ENCODE assay signal across 10 cellular contexts in the genomic region with DNA sequence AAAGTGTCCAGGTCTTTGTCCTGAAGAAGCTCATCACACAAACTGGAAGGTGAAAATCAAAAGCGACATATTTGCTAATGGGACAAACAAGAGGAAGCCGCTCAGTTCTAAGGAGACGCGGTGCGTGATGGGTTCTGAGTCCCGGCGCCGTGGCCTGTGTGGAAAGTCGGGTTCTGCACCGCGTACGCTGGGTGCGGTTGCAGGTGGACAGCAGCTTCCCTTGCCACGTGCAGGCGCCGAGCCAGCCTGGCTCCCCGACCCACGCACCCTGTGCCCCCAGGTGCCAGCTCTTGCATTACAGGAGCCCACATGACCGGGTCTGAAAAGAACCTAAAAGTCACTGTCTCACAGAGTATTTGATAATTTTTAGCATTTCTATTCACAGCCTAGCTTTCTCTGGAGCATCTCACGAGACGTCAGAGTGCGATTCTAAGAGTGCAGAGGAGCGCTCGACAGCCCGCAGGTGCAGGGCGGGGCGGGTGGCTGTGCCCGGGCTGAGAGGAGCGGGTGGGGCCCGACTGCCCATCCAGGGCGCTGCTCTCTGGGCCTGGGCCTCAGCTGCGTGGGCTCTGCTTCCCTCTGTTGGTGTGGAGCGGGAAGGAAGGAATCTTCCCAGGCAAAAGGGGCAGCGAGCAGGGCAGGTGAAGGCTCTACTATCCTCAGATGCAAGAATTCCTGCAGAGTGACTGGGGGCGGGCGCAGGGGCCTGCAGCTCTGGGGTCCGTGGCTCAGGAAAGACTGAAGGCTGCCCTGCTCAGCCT. TPM values are rescaled to one million over a fixed set of nuclear protein-coding genes. Genes with fewer than 3 reads are reported as not detected.
DNase-seq lines count a peak whose midpoint lies in the region; ATAC-seq and TF ChIP-seq lines count a peak whose summit lies in the region.
"Had no signal": no experiment of that assay in that cellular context is flagged by ENCODE, and none has a peak within 500 bp of the region (broad histone marks: within the 10 kb centered on the region; RNA-seq: fewer than 3 reads in every experiment).

No MANE protein-coding gene starts in this region.

- H3K36me3 Mint-ChIP-seq in activated naive CD4-positive, alpha-beta T cell treated with anti-CD3 and anti-CD28 coated beads, Interleukin-2, amount 10 ng/mL, durations not matched to agents 7 days and 5 days, result no peaks in the 10 kb centered on the region
- H3K36me3 Mint-ChIP-seq: natural killer cell had no signal

- no peaks in the 10 kb centered on the region for H3K9me3 ChIP-seq in osteoblast (ENCODE audit: low read depth, low read length)

- H3K79me2 ChIP-seq in osteoblast (ENCODE audit: insufficient read depth, low read length), result no peaks in the 10 kb centered on the region

- H3K4me3 ChIP-seq in osteoblast (ENCODE audit: insufficient read depth, low read length), result no peak overlapping the region

- H3K4me2 ChIP-seq in osteoblast (ENCODE audit: insufficient read depth, low read length), result no peak overlapping the region

- H3K4me1 ChIP-seq in osteoblast (ENCODE audit: insufficient read depth, low read length), result no peaks in the 10 kb centered on the region

- ATAC-seq in GM21528 (IDR thresholded peaks at IDR 0.05; ENCODE audit: low FRiP score, unreplicated experiment), result no peak
- ATAC-seq: natural killer cell had no signal

- no peaks in the 10 kb centered on the region for H3K27me3 ChIP-seq in osteoblast (ENCODE audit: insufficient read depth, low read length)

- H3K4me3 Mint-ChIP-seq in activated naive CD4-positive, alpha-beta T cell treated with anti-CD3 and anti-CD28 coated beads, Interleukin-2, amount 10 ng/mL, durations not matched to agents 7 days and 5 days, result no peak overlapping the region
- H3K4me3 Mint-ChIP-seq: dendritic cell treated with granulocyte-macrophage colony-stimulating factor and Interleukin-4, amounts not matched to agents 40 ng/mL and 50 ng/mL, for 4 days; natural killer cell had no signal

- H3K27me3 Mint-ChIP-seq in activated naive CD4-positive, alpha-beta T cell treated with anti-CD3 and anti-CD28 coated beads, Interleukin-2, amount 10 ng/mL, durations not matched to agents 7 days and 5 days, result no peaks in the 10 kb centered on the region
- H3K27me3 Mint-ChIP-seq: dendritic cell treated with granulocyte-macrophage colony-stimulating factor and Interleukin-4, amounts not matched to agents 40 ng/mL and 50 ng/mL, for 4 days had no signal

- no peak overlapping the region for H2AFZ ChIP-seq in osteoblast (ENCODE audit: low read length)

- DNase-seq in ELF-1 (ENCODE audit: low read depth, low spot score) (peak; percentile 72), NCI-H2196 (lab: John Stamatoyannopoulos, UW; ENCODE audit: unreplicated experiment) (peak; percentile 35), ecto neural progenitor cell (ENCODE audit: low spot score) (peak; percentile 72), osteoblast (ENCODE audit: insufficient read length, low spot score, missing footprints) (peak; percentile 76), middle frontal gyrus (ENCODE audit: extremely low spot score, low spot score) (no peak), KBM-7 (no peak)
- no peak for DNase-seq in activated naive CD4-positive, alpha-beta T cell treated with anti-CD3 and anti-CD28 coated beads, Interleukin-2, amount 10 ng/mL, durations not matched to agents 7 days and 5 days
- DNase-seq: natural killer cell had no signal

- no peak overlapping the region for H3K27ac Mint-ChIP-seq in activated naive CD4-positive, alpha-beta T cell treated with anti-CD3 and anti-CD28 coated beads, Interleukin-2, amount 10 ng/mL, durations not matched to agents 7 days and 5 days
- H3K27ac Mint-ChIP-seq: dendritic cell treated with granulocyte-macrophage colony-stimulating factor and Interleukin-4, amounts not matched to agents 40 ng/mL and 50 ng/mL, for 4 days; natural killer cell had no signal

- no peaks in the 10 kb centered on the region for H3K4me1 Mint-ChIP-seq in activated naive CD4-positive, alpha-beta T cell treated with anti-CD3 and anti-CD28 coated beads, Interleukin-2, amount 10 ng/mL, durations not matched to agents 7 days and 5 days
- H3K4me1 Mint-ChIP-seq: natural killer cell had no signal

- no peaks in the 10 kb centered on the region for H4K20me1 ChIP-seq in osteoblast (ENCODE audit: insufficient read depth, low read length)

- no peak overlapping the region for H3K27ac ChIP-seq in osteoblast (ENCODE audit: low read depth, low read length)

- TF ChIP-seq CTCF in osteoblast (IDR thresholded peaks at IDR 0.05; ENCODE audit: extremely low read depth, low read depth, low read length), result peak; percentile 44

- CTCF ChIA-PET in activated naive CD4-positive, alpha-beta T cell treated with anti-CD3 and anti-CD28 coated beads, Interleukin-2, amount 10 ng/mL, durations not matched to agents 7 days and 5 days (lab: Charles Lee), result interaction anchor here (0.8 kb wide), 1 partner anchor 172 kb away, joined by 3 read pairs; no protein-coding TSS in a partner anchor

- no peaks in the 10 kb centered on the region for H3K9me3 Mint-ChIP-seq in activated naive CD4-positive, alpha-beta T cell treated with anti-CD3 and anti-CD28 coated beads, Interleukin-2, amount 10 ng/mL, durations not matched to agents 7 days and 5 days
- H3K9me3 Mint-ChIP-seq: dendritic cell treated with granulocyte-macrophage colony-stimulating factor and Interleukin-4, amounts not matched to agents 40 ng/mL and 50 ng/mL, for 4 days; natural killer cell had no signal

- H3K36me3 ChIP-seq in osteoblast (ENCODE audit: insufficient read depth, low read length), result no peaks in the 10 kb centered on the region

- in situ Hi-C loops in KBM-7 (cut with MboI; ENCODE audit: low pct_unique_long_range_greater_than_20kb, low sequenced_read_pairs), result no loop called here

RNA-seq across cellular contexts. Expression of a gene that starts 39.4 kb away (rescaled TPM):
- not detected in 2 replicates for total RNA-seq in osteoblast
- total RNA-seq: natural killer cell had no signal

Comparison
In these comparisons a context has a peak if more than half of its experiments do, and no peak if none do; other contexts are left out.
1. DNase-seq: peak in ELF-1 (single experiment), NCI-H2196 (single experiment), ecto neural progenitor cell (single experiment) and osteoblast (single experiment); none in activated naive CD4-positive, alpha-beta T cell treated with anti-CD3 and anti-CD28 coated beads, Interleukin-2, amount 10 ng/mL, durations not matched to agents 7 days and 5 days (single experiment), middle frontal gyrus (single experiment) and KBM-7 (single experiment).